19 cellular contexts compared by ENCODE assay signal in genomic region chr4:40086421-40086820, GRCh38. TPM values are rescaled to one million over a fixed set of nuclear protein-coding genes. Genes with fewer than 3 reads are reported as not detected.
DNase-seq lines count a peak whose midpoint lies in the region; ATAC-seq and TF ChIP-seq lines count a peak whose summit lies in the region.
"Had no signal": no experiment of that assay in that cellular context is flagged by ENCODE, and none has a peak within 500 bp of the region (broad histone marks: within the 10 kb centered on the region; RNA-seq: fewer than 3 reads in every experiment).

No MANE protein-coding gene starts in this region.

- H4K8ac ChIP-seq in H9 (replicated peaks; ENCODE audit: insufficient read length, low read depth, low read length) = no peak overlapping the region

- H2AFZ ChIP-seq in H9 (ENCODE audit: low read length) = no peak overlapping the region

- no peaks in the 10 kb centered on the region for H4K20me1 ChIP-seq in H9 (ENCODE audit: control insufficient read depth, insufficient read depth, insufficient read length)

- no peak for ATAC-seq in CD8-positive, alpha-beta T cell
- ATAC-seq in CD4-positive, alpha-beta T cell (ENCODE audit: poor library complexity) = no peak
- ATAC-seq in HG03565 (IDR thresholded peaks at IDR 0.05; ENCODE audit: unreplicated experiment) = no peak
- ATAC-seq: A549, GM12878 had no signal

- H2BK15ac ChIP-seq in H9 (ENCODE audit: low read depth, low read length) = no peak overlapping the region

- H3K14ac ChIP-seq in H9 (ENCODE audit: insufficient read depth, low read length) = no peak overlapping the region

- H2AK5ac ChIP-seq in H9 (ENCODE audit: insufficient read length, low read length) = no peak overlapping the region

- no peak overlapping the region for H3K4me3 ChIP-seq in CD8-positive, alpha-beta T cell (ENCODE audit: low read depth, low read length)
- H3K4me3 ChIP-seq: A549; BLaER1 treated with 17β-estradiol and CSF1 and Interleukin-3, amounts not matched to agents 10 nM and 100 nM; GM12878 had no signal

- TF ChIP-seq CTCF in CD8-positive, alpha-beta T cell (IDR thresholded peaks at IDR 0.05) = no peak
- TF ChIP-seq CTCF in H9 (conservative IDR thresholded peaks at IDR 0.05) (peak; percentile 22; the same call in 1 of the 3 replicates), type B pancreatic cell (conservative IDR thresholded peaks at IDR 0.05) (peak; percentile 57)
- no peak for TF ChIP-seq CTCF in CD4-positive, alpha-beta T cell (IDR thresholded peaks at IDR 0.05)

- H2BK120ac ChIP-seq in H9 (ENCODE audit: low read depth, low read length, poor library complexity, severe bottlenecking) = no peak overlapping the region

- no peaks in the 10 kb centered on the region; the same call in 1 of the 2 replicates for H3K79me2 ChIP-seq in H9 (ENCODE audit: insufficient read depth, low read length)

- H3K18ac ChIP-seq in H9 (ENCODE audit: insufficient read length, low read depth, low read length) = no peak overlapping the region

- H3K27ac ChIP-seq in CD8-positive, alpha-beta T cell (ENCODE audit: low read depth, low read length) = no peak overlapping the region
- no peak overlapping the region for H3K27ac ChIP-seq in H9 (ENCODE audit: insufficient read length, low read depth, low read length)
- H3K27ac ChIP-seq in CD4-positive, alpha-beta T cell (ENCODE audit: low read depth, low read length) = no peak overlapping the region
- H3K27ac ChIP-seq: 22Rv1; A549; BLaER1 treated with 17β-estradiol and CSF1 and Interleukin-3, amounts not matched to agents 10 nM and 100 nM; C4-2B had no signal

- no peaks in the 10 kb centered on the region for H3K27me3 Mint-ChIP-seq in CD8-positive, alpha-beta T cell (ENCODE audit: low read depth)
- H3K27me3 Mint-ChIP-seq in H9 (ENCODE audit: low read depth) (no peaks in the 10 kb centered on the region), type B pancreatic cell (no peaks in the 10 kb centered on the region)
- no peaks in the 10 kb centered on the region for H3K27me3 Mint-ChIP-seq in CD4-positive, alpha-beta T cell
- H3K27me3 Mint-ChIP-seq: B cell; CD4-positive, alpha-beta memory T cell had no signal

- no peaks in the 10 kb centered on the region for H3K23me2 ChIP-seq in H9 (ENCODE audit: insufficient read length, low read depth, low read length, poor library complexity, severe bottlenecking)

- no peaks in the 10 kb centered on the region for H3K36me3 ChIP-seq in CD8-positive, alpha-beta T cell (ENCODE audit: insufficient read depth, low read length)

- intact Hi-C loops in CD8-positive, alpha-beta T cell (cut with DNase I, micrococcal nuclease) = no loop called here
- intact Hi-C loops in CD4-positive, alpha-beta T cell (cut with DNase I, micrococcal nuclease) = no loop called here

- H4K5ac ChIP-seq in H9 (ENCODE audit: insufficient read length, low read depth, low read length) = no peak overlapping the region

- no peak overlapping the region for H3K23ac ChIP-seq in H9 (ENCODE audit: insufficient read length, low read depth, low read length)

- no peak overlapping the region for H2BK20ac ChIP-seq in H9 (ENCODE audit: low read depth, low read length, poor library complexity, severe bottlenecking)

- H3K36me3 Mint-ChIP-seq in CD8-positive, alpha-beta T cell = peaks cover 22% of the 10 kb centered on the region
- H3K36me3 Mint-ChIP-seq in H9 (ENCODE audit: insufficient read depth in 1 of 3, low read depth in 3 of 3) = peaks cover 5 to 17% (median 17%) of the 10 kb centered on the region in 3 experiments; a peak in 6 of 7 replicates
- peaks cover 22% of the 10 kb centered on the region for H3K36me3 Mint-ChIP-seq in type B pancreatic cell
- peaks cover 38% of the 10 kb centered on the region for H3K36me3 Mint-ChIP-seq in CD4-positive, alpha-beta T cell (ENCODE audit: low read depth)

- no peak overlapping the region for H3K4me3 Mint-ChIP-seq in CD8-positive, alpha-beta T cell
- no peak overlapping the region for H3K4me3 Mint-ChIP-seq in H9
- H3K4me3 Mint-ChIP-seq in type B pancreatic cell = no peak overlapping the region
- H3K4me3 Mint-ChIP-seq in CD4-positive, alpha-beta T cell = no peak overlapping the region
- H3K4me3 Mint-ChIP-seq: B cell; CD4-positive, alpha-beta memory T cell had no signal

- no peak overlapping the region for H2BK12ac ChIP-seq in H9 (ENCODE audit: insufficient read length, low read depth, low read length)

- peak overlapping the region; percentile 45 for H3K27ac Mint-ChIP-seq in CD8-positive, alpha-beta T cell
- H3K27ac Mint-ChIP-seq in H9 = no peak overlapping the region
- no peak overlapping the region for H3K27ac Mint-ChIP-seq in type B pancreatic cell
- no peak overlapping the region for H3K27ac Mint-ChIP-seq in CD4-positive, alpha-beta T cell
- H3K27ac Mint-ChIP-seq: B cell had no signal

- peaks cover 4% of the 10 kb centered on the region for H3K79me1 ChIP-seq in H9 (ENCODE audit: insufficient read depth, low read depth, low read length, poor library complexity, severe bottlenecking)

- no peaks in the 10 kb centered on the region for H3K9me3 ChIP-seq in CD8-positive, alpha-beta T cell (ENCODE audit: low read length)
- H3K9me3 ChIP-seq in H9 (ENCODE audit: control insufficient read depth, low read depth, low read length) = no peaks in the 10 kb centered on the region
- H3K9me3 ChIP-seq in CD4-positive, alpha-beta T cell (ENCODE audit: control insufficient read depth, low read length) = no peaks in the 10 kb centered on the region
- H3K9me3 ChIP-seq: A549, Caco-2 had no signal

- H3K4me1 Mint-ChIP-seq in CD8-positive, alpha-beta T cell (ENCODE audit: low read depth) = peaks cover 11% of the 10 kb centered on the region
- H3K4me1 Mint-ChIP-seq in H9 (no peaks in the 10 kb centered on the region), type B pancreatic cell (ENCODE audit: unreplicated experiment) (no peaks in the 10 kb centered on the region)
- H3K4me1 Mint-ChIP-seq in CD4-positive, alpha-beta T cell (ENCODE audit: low read depth) = peaks cover 12% of the 10 kb centered on the region
- H3K4me1 Mint-ChIP-seq: B cell had no signal

- no peaks in the 10 kb centered on the region for H3K9me3 Mint-ChIP-seq in CD8-positive, alpha-beta T cell
- H3K9me3 Mint-ChIP-seq in H9 (no peaks in the 10 kb centered on the region), type B pancreatic cell (no peaks in the 10 kb centered on the region)
- H3K9me3 Mint-ChIP-seq in CD4-positive, alpha-beta T cell = no peaks in the 10 kb centered on the region
- H3K9me3 Mint-ChIP-seq: CD4-positive, alpha-beta memory T cell had no signal

- H4K91ac ChIP-seq in H9 (ENCODE audit: insufficient read length, low read depth, low read length) = no peak overlapping the region

- H3K9ac ChIP-seq in H9 (ENCODE audit: extremely low read depth, insufficient read length, low read length) = no peak overlapping the region
- H3K9ac ChIP-seq: BLaER1 treated with 17β-estradiol and CSF1 and Interleukin-3, amounts not matched to agents 10 nM and 100 nM had no signal

- no peak overlapping the region for H2BK5ac ChIP-seq in H9 (ENCODE audit: insufficient read length, low read length)

- no CpG with 5 or more reads among the region's 8 CpGs for WGBS in H9 (ENCODE audit: extremely low coverage, insufficient read length, low lambda C conversion rate)

- CTCF ChIA-PET in CD8-positive, alpha-beta T cell (lab: Charles Lee) = interaction anchor here (1.7 kb wide), 1 partner anchor 30 kb away, joined by 4 read pairs; the partner anchor contains the start of gene N4BP2
- CTCF ChIA-PET in CD4-positive, alpha-beta T cell (lab: Charles Lee) = no interaction called here

- no peaks in the 10 kb centered on the region for H3K4me1 ChIP-seq in CD8-positive, alpha-beta T cell (ENCODE audit: insufficient read depth, low read length)
- no peaks in the 10 kb centered on the region for H3K4me1 ChIP-seq in H9 (ENCODE audit: insufficient read depth, low read length)
- H3K4me1 ChIP-seq: A549, Caco-2 had no signal

- no peaks in the 10 kb centered on the region for H3K27me3 ChIP-seq in CD8-positive, alpha-beta T cell (ENCODE audit: insufficient read depth, low read length)
- no peaks in the 10 kb centered on the region for H3K27me3 ChIP-seq in H9 (ENCODE audit: insufficient read depth, low read length)
- no peaks in the 10 kb centered on the region for H3K27me3 ChIP-seq in CD4-positive, alpha-beta T cell (ENCODE audit: control insufficient read depth, insufficient read depth, low read length)
- H3K27me3 ChIP-seq: BLaER1 treated with 17β-estradiol and CSF1 and Interleukin-3, amounts not matched to agents 10 nM and 100 nM had no signal

- H3K4ac ChIP-seq in H9 (ENCODE audit: low read depth, low read length) = no peak overlapping the region

- DNase-seq in activated CD8-positive, alpha-beta memory T cell treated with anti-CD3 and anti-CD28 coated beads for 24 hours = peak; percentile 44
- no peak for DNase-seq in activated CD8-positive, alpha-beta memory T cell treated with anti-CD3 and anti-CD28 coated beads, Interleukin-2, amount 50 U/mL, for 48 hours
- no peak for DNase-seq in CD8-positive, alpha-beta T cell
- DNase-seq in H9 = no peak
- no peak for DNase-seq in type B pancreatic cell (ENCODE audit: extremely low spot score, unreplicated experiment)
- no peak for DNase-seq in CD4-positive, alpha-beta T cell
- DNase-seq: AML-193; Caco-2; Calu3; CD4-positive, alpha-beta memory T cell; DMS79 treated with DMSO at 0.1 percent for 48 hours; GDM1 had no signal

- H3T11ph ChIP-seq in H9 (ENCODE audit: low read length) = no peak overlapping the region

- H3K4me2 ChIP-seq in H9 (ENCODE audit: insufficient read depth, insufficient read length, low read length) = no peak overlapping the region
- H3K4me2 ChIP-seq: A549; BLaER1 treated with 17β-estradiol and CSF1 and Interleukin-3, amounts not matched to agents 10 nM and 100 nM had no signal

- POLR2A ChIA-PET in CD8-positive, alpha-beta T cell (lab: Charles Lee) = interaction anchor here (1.1 kb wide), 1 partner anchor 19 kb away, joined by 3 read pairs; no protein-coding TSS in a partner anchor
- POLR2A ChIA-PET in CD4-positive, alpha-beta T cell (lab: Charles Lee) = no interaction called here

- no peak overlapping the region for H3K56ac ChIP-seq in H9 (ENCODE audit: insufficient read length, low read depth, low read length)

RNA-seq across cellular contexts. Expression of gene N4BP2, which starts 29.8 kb away (rescaled TPM):
- total RNA-seq in CD8-positive, alpha-beta T cell = 10 to 100 TPM; 19.5 to 20.4 TPM
- 35.0 and 36.4 TPM in 2 replicates for total RNA-seq in H9 (2021)
- total RNA-seq in type B pancreatic cell (ENCODE audit: low replicate concordance) = 23.5 and 33.0 TPM in 2 replicates
- total RNA-seq in CD4-positive, alpha-beta T cell = 10 to 100 TPM; 21.7 to 25.2 TPM

Comparison
In these comparisons a context has a peak if more than half of its experiments do, and no peak if none do; other contexts are left out.
1. CTCF ChIP-seq: peak in H9 (single experiment) and type B pancreatic cell (single experiment); none in CD8-positive, alpha-beta T cell (single experiment) and CD4-positive, alpha-beta T cell (single experiment).